In genomic region chr2:66563473-66563872, GRCh38 we compare ENCODE assay signal across 18 cellular contexts.
"Had no signal": no experiment of that assay in that cellular context is flagged by ENCODE, and none has a peak within 500 bp of the region (broad histone marks: within the 10 kb centered on the region; RNA-seq: fewer than 3 reads in every experiment).

No MANE protein-coding gene starts in this region.

- H3K36me3 ChIP-seq: breast epithelium, right atrium auricular region, tibial nerve had no signal

- FAIRE-seq: astrocyte, endothelial cell of umbilical vein, islet of Langerhans had no signal

- DNase-seq: activated CD4-positive, alpha-beta T cell treated with anti-CD3 and anti-CD28 coated beads, Interleukin-2, amount 50 U/mL, for 4 hours; activated gamma-delta T cell treated with Interleukin-2 at 50 U/mL for 16 hours; activated T-cell treated with anti-CD3 and anti-CD28 coated beads, Interleukin-2, amount 50 U/mL, for 72 hours; adrenal gland; effector CD8-positive, alpha-beta T cell; esophagus squamous epithelium; left cardiac atrium; midbrain; stimulated activated CD4-positive, alpha-beta T cell treated with anti-CD3 and anti-CD28 coated beads, Interleukin-2, amount 100 ng/mL, for 24 hours had no signal

- H3K4me3 ChIP-seq: adrenal gland, breast epithelium, esophagus squamous epithelium, hepatocyte, right atrium auricular region, tibial nerve, vagina had no signal

- H2AFZ ChIP-seq: hepatocyte had no signal

- H3K27ac ChIP-seq: breast epithelium, esophagus squamous epithelium, hepatocyte, right atrium auricular region, tibial nerve, vagina had no signal

- ATAC-seq: activated naive CD4-positive, alpha-beta T cell treated with anti-CD3 and anti-CD28 coated beads, Interleukin-2, amount 50 U/mL, for 72 hours; activated T-cell treated with anti-CD3 and anti-CD28 coated beads, Interleukin-2, amount 50 U/mL, for 72 hours; left cardiac atrium had no signal

- H3K27me3 ChIP-seq: adrenal gland, breast epithelium, esophagus squamous epithelium, hepatocyte, right atrium auricular region, tibial nerve, vagina had no signal

- H3K4me1 ChIP-seq: breast epithelium, right atrium auricular region, tibial nerve had no signal

- H3K9me3 ChIP-seq: adrenal gland, breast epithelium, esophagus squamous epithelium, right atrium auricular region, tibial nerve, vagina had no signal

- H3K4me2 ChIP-seq: hepatocyte had no signal
